In genomic region chr1:12040457-12041051, GRCh38 we compare ENCODE assay signal across 9 cellular contexts. TPM values are rescaled to one million over a fixed set of nuclear protein-coding genes. Genes with fewer than 3 reads are reported as not detected.
DNase-seq lines count a peak whose midpoint lies in the region; ATAC-seq, FAIRE-seq and TF ChIP-seq lines count a peak whose summit lies in the region.
"Had no signal": no experiment of that assay in that cellular context is flagged by ENCODE, and none has a peak within 500 bp of the region (broad histone marks: within the 10 kb centered on the region; RNA-seq: fewer than 3 reads in every experiment).

No MANE protein-coding gene starts in this region.

- H3K4me1 Mint-ChIP-seq in activated T-helper 17 cell treated with anti-CD3 and anti-CD28 coated beads, Interleukin-2, amount 50 U/mL, for 72 hours: peaks cover 16% of the 10 kb centered on the region

- no peaks in the 10 kb centered on the region for H3K9me3 Mint-ChIP-seq in activated T-helper 17 cell treated with anti-CD3 and anti-CD28 coated beads, Interleukin-2, amount 50 U/mL, for 72 hours

- no peaks in the 10 kb centered on the region for H3K36me3 Mint-ChIP-seq in activated T-helper 17 cell treated with anti-CD3 and anti-CD28 coated beads, Interleukin-2, amount 50 U/mL, for 72 hours (ENCODE audit: low read depth)

- H3K4me3 Mint-ChIP-seq in activated T-helper 17 cell treated with anti-CD3 and anti-CD28 coated beads, Interleukin-2, amount 50 U/mL, for 72 hours: no peak overlapping the region

- 0 out of 2 replicates have a peak, but pooled peaks have one; percentile 20 for TF ChIP-seq POLR2A in GM12892 (IDR thresholded peaks at IDR 0.05; ENCODE audit: low read depth, low read length)

- H3K27me3 Mint-ChIP-seq in activated T-helper 17 cell treated with anti-CD3 and anti-CD28 coated beads, Interleukin-2, amount 50 U/mL, for 72 hours: no peaks in the 10 kb centered on the region

- ATAC-seq in GM21381 (IDR thresholded peaks at IDR 0.05; ENCODE audit: unreplicated experiment) (peak; percentile 68), HG03521 (IDR thresholded peaks at IDR 0.05; ENCODE audit: unreplicated experiment) (peak; percentile 77)
- ATAC-seq in activated T-helper 17 cell treated with anti-CD3 and anti-CD28 coated beads, Interleukin-2, amount 50 U/mL, for 72 hours (replicated peaks): peak; percentile 62
- peak; percentile 90 for ATAC-seq in stimulated activated naive CD8-positive, alpha-beta T cell treated with anti-CD3 and anti-CD28 coated beads, Interleukin-15, Interleukin-2, amounts not matched to agents 100 U/mL and 50 U/mL, for 24 hours

- no peak overlapping the region for H3K27ac Mint-ChIP-seq in activated T-helper 17 cell treated with anti-CD3 and anti-CD28 coated beads, Interleukin-2, amount 50 U/mL, for 72 hours

- DNase-seq in GM12892 (ENCODE audit: insufficient read length): no peak
- no peak for DNase-seq in stimulated activated naive CD8-positive, alpha-beta T cell treated with anti-CD3 and anti-CD28 coated beads, Interleukin-15, Interleukin-2, amounts not matched to agents 100 U/mL and 50 U/mL, for 24 hours
- no peak for DNase-seq in posterior vena cava (ENCODE audit: low spot score)
- DNase-seq in C1 segment of cervical spinal cord (lab: John Stamatoyannopoulos, UW): no peak
- no peak for DNase-seq in cerebellum (ENCODE audit: low spot score)
- DNase-seq: pancreas had no signal

- intact Hi-C loops in posterior vena cava (cut with DNase I): no loop called here

- FAIRE-seq in GM12892 (lab: Jason Lieb, UNC): peak; percentile 94
- FAIRE-seq: pancreas had no signal

RNA-seq across cellular contexts. Expression of gene MIIP, which starts 21.3 kb away (rescaled TPM):
- polyA plus RNA-seq in GM12892 (2012; ENCODE audit: missing spikeins): 24.8 TPM
- 100 to 1,000 TPM in 1 of 2 donors, 10 to 100 TPM in 1; 51.1 to 115 TPM for total RNA-seq in activated T-helper 17 cell treated with anti-CD3 and anti-CD28 coated beads, Interleukin-2, amount 50 U/mL, for 72 hours
- total RNA-seq in posterior vena cava (10 to 100 TPM; 22.4 to 22.7 TPM), cerebellum (24.5 TPM)

RNA-seq across cellular contexts. Expression of gene TNFRSF8, which starts 22.5 kb away (rescaled TPM):
- 45.9 TPM for polyA plus RNA-seq in GM12892 (2012; ENCODE audit: missing spikeins)
- total RNA-seq in activated T-helper 17 cell treated with anti-CD3 and anti-CD28 coated beads, Interleukin-2, amount 50 U/mL, for 72 hours: 100 to 1,000 TPM in 1 of 2 donors, 10 to 100 TPM in 1; 35.3 to 216 TPM
- 1 to 10 TPM in 1 of 2 donors, under 1 TPM in 1; 1.00 to 1.3 TPM for total RNA-seq in posterior vena cava
- total RNA-seq in cerebellum: 0.54 TPM

Comparison
In these comparisons a context has a peak if more than half of its experiments do, and no peak if none do; other contexts are left out.
1. RNA of gene TNFRSF8, which starts 22.5 kb away (total RNA-seq): 35.3 to 216 TPM in activated T-helper 17 cell treated with anti-CD3 and anti-CD28 coated beads, Interleukin-2, amount 50 U/mL, for 72 hours; 1.00 to 1.3 TPM in posterior vena cava and 0.54 TPM in cerebellum (single experiment); every median in the first group is over 10 times any median in the second.
2. Peak in every context shown above with its lines, with median percentiles within 50 percentile points of each other: ATAC-seq.